In the genomic region with DNA sequence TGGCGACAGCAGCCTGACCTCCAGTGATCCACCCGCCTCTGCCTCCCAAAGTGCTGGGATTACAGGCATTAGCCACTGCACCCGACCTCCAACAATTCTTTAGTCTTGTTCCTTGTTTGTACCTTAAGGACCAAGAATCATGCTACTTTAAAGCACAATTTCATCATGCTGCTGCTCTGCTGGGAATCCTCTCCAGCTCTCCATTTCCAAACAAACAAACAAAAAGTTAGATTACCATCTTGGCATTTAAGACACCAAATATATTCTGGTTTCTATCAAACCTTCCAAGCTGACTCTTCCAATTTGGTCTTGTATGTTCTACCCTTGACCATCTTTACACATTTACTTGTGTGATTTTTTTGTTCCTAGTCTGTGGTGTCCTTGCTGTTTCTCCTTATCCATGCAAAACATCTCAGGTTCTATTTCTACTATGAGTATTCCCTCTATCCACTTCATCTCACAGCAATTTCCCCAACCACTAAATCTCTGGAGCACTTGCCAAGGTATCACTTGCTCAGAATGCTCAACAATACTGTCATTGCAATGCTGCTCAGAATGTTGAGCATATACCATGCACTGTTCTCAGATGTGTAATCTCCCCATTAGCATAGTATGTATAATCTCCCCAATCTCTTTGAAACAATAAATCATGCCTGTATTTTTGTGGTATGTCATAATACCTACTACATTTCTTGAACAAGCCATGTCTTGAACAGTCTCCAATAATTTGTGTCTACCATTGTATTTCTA, we compare ENCODE assay signal across 34 cellular contexts.
DNase-seq lines count a peak whose midpoint lies in the region; ATAC-seq, FAIRE-seq and TF ChIP-seq lines count a peak whose summit lies in the region.
"Had no signal": no experiment of that assay in that cellular context is flagged by ENCODE, and none has a peak within 500 bp of the region (broad histone marks: within the 10 kb centered on the region; RNA-seq: fewer than 3 reads in every experiment).

No MANE protein-coding gene starts in this region.

- H3K27me3 ChIP-seq in breast epithelium (no peaks in the 10 kb centered on the region), K562 (ENCODE audit: control insufficient read depth in 2 of 2, insufficient read depth in 2 of 2, low read length in 2 of 2) (no peaks in the 10 kb centered on the region)
- H3K27me3 ChIP-seq: adrenal gland, cardiac muscle cell, gastrocnemius medialis, ovary had no signal

- H2AFZ ChIP-seq in K562 (ENCODE audit: low read depth, low read length): 0 out of 2 replicates have a peak overlapping the region, but pooled peaks have one; percentile 14

- in situ Hi-C loops in K562 (cut with MboI): no loop called here

- H3K4me3 ChIP-seq in breast epithelium (no peak overlapping the region), K562 (no peak overlapping the region), fibroblast of villous mesenchyme (ENCODE audit: low read depth, low read length) (no peak overlapping the region)
- H3K4me3 ChIP-seq: adrenal gland, cardiac muscle cell, gastrocnemius medialis, HAP-1, ovary had no signal

- peaks cover 8% of the 10 kb centered on the region for H3K9me3 Mint-ChIP-seq in MCF 10A (ENCODE audit: unreplicated experiment)
- H3K9me3 Mint-ChIP-seq: activated CD4-positive, alpha-beta memory T cell treated with anti-CD3 and anti-CD28 coated beads, Interleukin-2, amount 10 ng/mL, durations not matched to agents 7 days and 5 days; activated naive CD4-positive, alpha-beta T cell treated with anti-CD3 and anti-CD28 coated beads for 36 hours; CD4-positive, alpha-beta T cell; memory B cell; nephron progenitor cell; stimulated activated effector memory CD8-positive, alpha-beta T cell treated with anti-CD3 and anti-CD28 coated beads, Interleukin-12 subunit alpha, Interleukin-12 subunit beta, amount 100 ng/mL, for 72 hours; type B pancreatic cell had no signal

- H3K4me1 Mint-ChIP-seq in MCF 10A (ENCODE audit: insufficient read depth, unreplicated experiment): peaks cover 19% of the 10 kb centered on the region
- H3K4me1 Mint-ChIP-seq: memory B cell, nephron progenitor cell had no signal

- TF ChIP-seq RAD21 in K562 (CRISPR knock-in tag; conservative IDR thresholded peaks at IDR 0.05 in 1 of 2, IDR thresholded peaks at IDR 0.05 in 1 of 2): no peak

- no peak for TF ChIP-seq POLR2A in breast epithelium (IDR thresholded peaks at IDR 0.05)
- TF ChIP-seq POLR2A in K562 (conservative IDR thresholded peaks at IDR 0.05): no peak

- no peaks in the 10 kb centered on the region for H3K9me3 ChIP-seq in breast epithelium
- no peaks in the 10 kb centered on the region for H3K9me3 ChIP-seq in K562 (replicated peaks; ENCODE audit: control insufficient read depth, insufficient read depth, low read depth, low read length)
- H3K9me3 ChIP-seq: adrenal gland, gastrocnemius medialis, HAP-1, ovary had no signal

- intact Hi-C loops in MCF 10A (cut with micrococcal nuclease) (no loop called here), breast epithelium (cut with DNase I; ENCODE audit: low total_unique reads) (no loop called here), K562 (cut with micrococcal nuclease) (no loop called here)

- no peak overlapping the region for H3K9ac ChIP-seq in K562 (ENCODE audit: insufficient read depth in 1 of 2, low read depth in 2 of 2, low read length in 2 of 2)

- no peak overlapping the region for H3K4me2 ChIP-seq in K562 (ENCODE audit: insufficient read depth, low read length)

- DNase-seq in MCF 10A (ENCODE audit: unreplicated experiment): no peak
- DNase-seq in breast epithelium (ENCODE audit: low spot score in 2 of 2): no peak
- DNase-seq in K562 (ENCODE audit: extremely low read depth in 1 of 4, low spot score in 3 of 4): no peak
- peak; percentile 63 for DNase-seq in fibroblast of villous mesenchyme (ENCODE audit: low read depth)
- no peak for DNase-seq in H4 (ENCODE audit: low spot score)
- DNase-seq in DMS53 (lab: John Stamatoyannopoulos, UW): no peak
- no peak for DNase-seq in NOMO-1 treated with DMSO at 0.1 percent for 48 hours (lab: John Stamatoyannopoulos, UW; ENCODE audit: unreplicated experiment)
- no peak for DNase-seq in NCI-H1694 treated with DMSO at 0.1 percent for 48 hours (lab: John Stamatoyannopoulos, UW)
- DNase-seq: 8988T; activated CD4-positive, alpha-beta memory T cell treated with anti-CD3 and anti-CD28 coated beads, Interleukin-2, amount 10 ng/mL, durations not matched to agents 7 days and 5 days; activated CD4-positive, alpha-beta T cell treated with anti-CD3 and anti-CD28 coated beads for 1 hour; activated CD8-positive, alpha-beta memory T cell treated with anti-CD3 and anti-CD28 coated beads, Interleukin-2, amount 50 U/mL, for 48 hours; activated naive CD4-positive, alpha-beta T cell treated with anti-CD3 and anti-CD28 coated beads for 36 hours; adrenal gland; CD4-positive, alpha-beta T cell; effector CD4-positive, alpha-beta T cell; EL; gastrocnemius medialis; Karpas-422; left cardiac atrium; NCI-H1417 treated with DMSO at 0.1 percent for 48 hours; NCI-H2081 treated with DMSO at 0.1 percent for 48 hours; NCI-H226; nephron progenitor cell; ovary; substantia nigra; SW 1271 had no signal

- no peak overlapping the region for H3K4me3 Mint-ChIP-seq in MCF 10A (ENCODE audit: unreplicated experiment)
- H3K4me3 Mint-ChIP-seq: activated CD4-positive, alpha-beta memory T cell treated with anti-CD3 and anti-CD28 coated beads, Interleukin-2, amount 10 ng/mL, durations not matched to agents 7 days and 5 days; activated naive CD4-positive, alpha-beta T cell treated with anti-CD3 and anti-CD28 coated beads for 36 hours; CD4-positive, alpha-beta T cell; memory B cell; nephron progenitor cell; stimulated activated effector memory CD8-positive, alpha-beta T cell treated with anti-CD3 and anti-CD28 coated beads, Interleukin-12 subunit alpha, Interleukin-12 subunit beta, amount 100 ng/mL, for 72 hours; type B pancreatic cell had no signal

- 75% methylated on average over 3 of the region's 3 CpGs for WGBS in K562 (ENCODE audit: insufficient coverage, low coverage, missing lambda C conversion rate)

- TF ChIP-seq EP300 in K562 (IDR thresholded peaks at IDR 0.05; ENCODE audit: low read length): no peak

- POLR2A ChIA-PET in MCF 10A (lab: Yijun Ruan, JAX) (no interaction called here), K562 (lab: Yijun Ruan, JAX) (interaction anchor here (1.7 kb wide), 1 partner anchor 10 kb away, joined by 6 read pairs; no protein-coding TSS in a partner anchor)

- no peaks in the 10 kb centered on the region for H4K20me1 ChIP-seq in K562 (replicated peaks; ENCODE audit: control insufficient read depth, insufficient read depth, low read length)

- BruUV-seq in MCF 10A (replicated peaks; lab: Mats Ljungman, UMichigan): no TSS peak
- BruUV-seq in K562 (replicated peaks; lab: Mats Ljungman, UMichigan): no TSS peak

- no peaks in the 10 kb centered on the region for H3K27me3 Mint-ChIP-seq in MCF 10A (ENCODE audit: insufficient read depth, unreplicated experiment)

- FAIRE-seq in K562 (lab: Jason Lieb, UNC): no peak
- FAIRE-seq: D721Med had no signal

- no peak for ATAC-seq in K562
- ATAC-seq: gastrocnemius medialis; left cardiac atrium; Panc1; stimulated activated effector memory CD8-positive, alpha-beta T cell treated with anti-CD3 and anti-CD28 coated beads, Interleukin-12 subunit alpha, Interleukin-12 subunit beta, amount 100 ng/mL, for 72 hours had no signal

- H3K36me3 Mint-ChIP-seq in MCF 10A (ENCODE audit: insufficient read depth, unreplicated experiment): peaks cover 5% of the 10 kb centered on the region
- H3K36me3 Mint-ChIP-seq: memory B cell; stimulated activated effector memory CD8-positive, alpha-beta T cell treated with anti-CD3 and anti-CD28 coated beads, Interleukin-12 subunit alpha, Interleukin-12 subunit beta, amount 100 ng/mL, for 72 hours; type B pancreatic cell had no signal

- TF ChIP-seq CTCF in MCF 10A (IDR thresholded peaks at IDR 0.05; ENCODE audit: unreplicated experiment) (no peak), breast epithelium (IDR thresholded peaks at IDR 0.05) (no peak), K562 (IDR thresholded peaks at IDR 0.05 in 2 of 3, conservative IDR thresholded peaks at IDR 0.05 in 1 of 3; ENCODE audit: insufficient read depth in 2 of 3, low read depth in 1 of 3, low read length in 3 of 3) (no peak), fibroblast of villous mesenchyme (IDR thresholded peaks at IDR 0.05; ENCODE audit: insufficient read depth, low read depth, low read length) (no peak)

- CTCF ChIA-PET in MCF 10A (lab: Yijun Ruan, JAX) (interaction anchor here (1.1 to 4.6 kb wide), 2 partner anchors 9 to 11 kb away, joined by 3 to 26 read pairs; no protein-coding TSS in a partner anchor), K562 (lab: Yijun Ruan, JAX; ENCODE audit: low intra/inter-chr PET ratio) (no interaction called here)

- H3K79me2 ChIP-seq in K562 (ENCODE audit: control insufficient read depth, insufficient read depth, low read length): no peaks in the 10 kb centered on the region

- H3K36me3 ChIP-seq in breast epithelium (no peaks in the 10 kb centered on the region), K562 (ENCODE audit: control insufficient read depth, insufficient read depth, low read length) (no peaks in the 10 kb centered on the region)
- H3K36me3 ChIP-seq: adrenal gland, cardiac muscle cell, gastrocnemius medialis, HAP-1, ovary had no signal

- H3K9me1 ChIP-seq in K562 (ENCODE audit: control insufficient read depth, insufficient read depth, low read length): no peaks in the 10 kb centered on the region

- H3K27ac ChIP-seq in breast epithelium: no peak overlapping the region
- no peak overlapping the region for H3K27ac ChIP-seq in K562 (ENCODE audit: extremely low read depth, low read depth, low read length)
- H3K27ac ChIP-seq: adrenal gland, cardiac muscle cell, gastrocnemius medialis, ovary had no signal

- peak overlapping the region; percentile 47 for H3K27ac Mint-ChIP-seq in MCF 10A (ENCODE audit: low read depth, unreplicated experiment)
- H3K27ac Mint-ChIP-seq: activated CD4-positive, alpha-beta memory T cell treated with anti-CD3 and anti-CD28 coated beads, Interleukin-2, amount 10 ng/mL, durations not matched to agents 7 days and 5 days; activated naive CD4-positive, alpha-beta T cell treated with anti-CD3 and anti-CD28 coated beads for 36 hours; CD4-positive, alpha-beta T cell; memory B cell; nephron progenitor cell; stimulated activated effector memory CD8-positive, alpha-beta T cell treated with anti-CD3 and anti-CD28 coated beads, Interleukin-12 subunit alpha, Interleukin-12 subunit beta, amount 100 ng/mL, for 72 hours; type B pancreatic cell had no signal

- no peaks in the 10 kb centered on the region for H3K4me1 ChIP-seq in breast epithelium
- H3K4me1 ChIP-seq in K562 (replicated peaks in 1 of 2; ENCODE audit: control insufficient read depth in 2 of 2, insufficient read depth in 2 of 2, low read length in 2 of 2): peaks cover 3 to 20% of the 10 kb centered on the region in 2 experiments; a peak in 4 of 5 replicates
- H3K4me1 ChIP-seq: gastrocnemius medialis, HAP-1 had no signal

TF ChIP-seq in K562, 482 proteins besides CTCF, POLR2A, EP300 and RAD21:
- TF ChIP-seq MEIS2 (IDR thresholded peaks at IDR 0.05; ENCODE audit: partially characterized antibody) (peak; percentile 50), SUPT5H (IDR thresholded peaks at IDR 0.05) (no peak)
TF ChIP-seq in K562: peak in this region for 1.
